19 cellular contexts compared by ENCODE assay signal in the genomic region with DNA sequence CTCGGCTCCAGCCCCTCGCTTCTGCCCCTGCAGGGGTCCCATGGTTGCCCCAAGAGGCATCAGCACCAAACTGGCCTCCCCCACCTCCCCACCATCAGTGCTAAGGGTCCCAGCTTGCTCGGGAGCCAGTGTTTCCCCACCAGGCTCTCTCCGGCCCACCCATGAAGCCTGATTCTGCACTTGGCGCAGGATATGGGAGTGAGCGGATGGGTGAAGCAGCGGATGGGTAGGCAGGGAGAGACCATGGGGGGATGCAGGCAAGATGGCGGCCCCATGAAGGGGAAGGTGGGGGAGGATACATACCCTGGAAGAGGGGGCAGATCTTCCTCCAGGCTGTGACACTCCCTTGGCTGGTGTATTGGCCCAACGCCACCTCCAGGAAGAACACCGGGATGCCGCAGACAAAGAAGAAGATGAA. TPM values are rescaled to one million over a fixed set of nuclear protein-coding genes. Genes with fewer than 3 reads are reported as not detected.
DNase-seq lines count a peak whose midpoint lies in the region; ATAC-seq and TF ChIP-seq lines count a peak whose summit lies in the region.
"Had no signal": no experiment of that assay in that cellular context is flagged by ENCODE, and none has a peak within 500 bp of the region (broad histone marks: within the 10 kb centered on the region; RNA-seq: fewer than 3 reads in every experiment).

No MANE protein-coding gene starts in this region.

- no peaks in the 10 kb centered on the region for H3K4me1 Mint-ChIP-seq in activated CD8-positive, alpha-beta T cell treated with anti-CD3 and anti-CD28 coated beads for 36 hours (ENCODE audit: low read depth)

- POLR2A ChIA-PET in A673 (lab: Charles Lee; ENCODE audit: low non-redundant PET) = no interaction called here
- POLR2A ChIA-PET in activated CD8-positive, alpha-beta T cell treated with anti-CD3 and anti-CD28 coated beads for 36 hours (lab: Charles Lee) = no interaction called here

- no TSS peak for BruUV-seq in A673 (replicated peaks; lab: Mats Ljungman, UMichigan)

- intact Hi-C loops in A673 (cut with micrococcal nuclease; ENCODE audit: unreplicated experiment) = no loop called here
- intact Hi-C loops in psoas muscle (cut with DNase I) = no loop called here
- intact Hi-C loops in activated CD8-positive, alpha-beta T cell treated with anti-CD3 and anti-CD28 coated beads for 36 hours (cut with micrococcal nuclease) = no loop called here

- CTCF ChIA-PET in A673 (lab: Charles Lee) = no interaction called here
- CTCF ChIA-PET in activated CD8-positive, alpha-beta T cell treated with anti-CD3 and anti-CD28 coated beads for 36 hours (lab: Charles Lee) = no interaction called here

- 81 to 85% (median 81%) methylated on average over 11 of the region's 11 CpGs for WGBS in psoas muscle, 3 donors

- H3K27ac Mint-ChIP-seq in activated CD8-positive, alpha-beta T cell treated with anti-CD3 and anti-CD28 coated beads for 36 hours = no peak overlapping the region
- H3K27ac Mint-ChIP-seq: activated T-helper 1 cell treated with anti-CD3 and anti-CD28 coated beads, Interleukin-12 subunit alpha, Interleukin-12 subunit beta, Interleukin-2, Interleukin-4 antibody, amounts not matched to agents 30 ng/mL and 10 ng/mL and 1 ng/mL, durations not matched to agents 14 hours and 24 hours and 36 hours; dendritic cell treated with granulocyte-macrophage colony-stimulating factor and Interleukin-4, amounts not matched to agents 40 ng/mL and 50 ng/mL, for 4 days had no signal

- peak overlapping the region; percentile 49 for H3K4me3 ChIP-seq in A673 (ENCODE audit: low read depth, low read length, poor library complexity, severe bottlenecking)
- peak overlapping the region; percentile 42 for H3K4me3 ChIP-seq in adipocyte (ENCODE audit: low read length)
- H3K4me3 ChIP-seq in iPS-18c (ENCODE audit: insufficient read depth, low read depth, low read length) = peak overlapping the region; percentile 64
- H3K4me3 ChIP-seq in psoas muscle = peak overlapping the region; percentile 65

- H3K27me3 ChIP-seq in A673 (replicated peaks; ENCODE audit: insufficient read depth, low read depth, low read length, poor library complexity) (peaks cover 45% of the 10 kb centered on the region), adipocyte (replicated peaks; ENCODE audit: control insufficient read depth, insufficient read depth, low read length) (peaks cover 41% of the 10 kb centered on the region), psoas muscle (ENCODE audit: insufficient read depth in 3 of 3, low read length in 2 of 3) (peaks cover 0 to 2% (median 0%) of the 10 kb centered on the region in 3 donors)

- H3K4me3 Mint-ChIP-seq in activated CD8-positive, alpha-beta T cell treated with anti-CD3 and anti-CD28 coated beads for 36 hours = no peak overlapping the region
- H3K4me3 Mint-ChIP-seq: activated T-helper 1 cell treated with anti-CD3 and anti-CD28 coated beads, Interleukin-12 subunit alpha, Interleukin-12 subunit beta, Interleukin-2, Interleukin-4 antibody, amounts not matched to agents 30 ng/mL and 10 ng/mL and 1 ng/mL, durations not matched to agents 14 hours and 24 hours and 36 hours had no signal

- no peak for TF ChIP-seq CTCF in A673 (conservative IDR thresholded peaks at IDR 0.05; ENCODE audit: low read depth, low read length)
- no peak for TF ChIP-seq CTCF in psoas muscle (IDR thresholded peaks at IDR 0.05)
- TF ChIP-seq CTCF in activated CD8-positive, alpha-beta T cell treated with anti-CD3 and anti-CD28 coated beads for 36 hours (IDR thresholded peaks at IDR 0.05) = no peak

- ATAC-seq in psoas muscle (no peak), GM18517 (IDR thresholded peaks at IDR 0.05; ENCODE audit: unreplicated experiment) (no peak)
- ATAC-seq in activated CD8-positive, alpha-beta T cell treated with anti-CD3 and anti-CD28 coated beads for 36 hours = no peak

- H3K9me3 ChIP-seq in A673 (ENCODE audit: low read depth, low read length, poor library complexity, severe bottlenecking) = no peaks in the 10 kb centered on the region
- H3K9me3 ChIP-seq in adipocyte (ENCODE audit: control insufficient read depth, low read length) = no peaks in the 10 kb centered on the region
- H3K9me3 ChIP-seq in iPS-18c (ENCODE audit: control insufficient read depth, insufficient read depth, low read length) = no peaks in the 10 kb centered on the region
- H3K9me3 ChIP-seq in psoas muscle = no peaks in the 10 kb centered on the region
- H3K9me3 ChIP-seq: MG63 had no signal

- H3K9me3 Mint-ChIP-seq in activated CD8-positive, alpha-beta T cell treated with anti-CD3 and anti-CD28 coated beads for 36 hours = no peaks in the 10 kb centered on the region
- H3K9me3 Mint-ChIP-seq: activated T-helper 1 cell treated with anti-CD3 and anti-CD28 coated beads, Interleukin-12 subunit alpha, Interleukin-12 subunit beta, Interleukin-2, Interleukin-4 antibody, amounts not matched to agents 30 ng/mL and 10 ng/mL and 1 ng/mL, durations not matched to agents 14 hours and 24 hours and 36 hours; dendritic cell treated with granulocyte-macrophage colony-stimulating factor and Interleukin-4, amounts not matched to agents 40 ng/mL and 50 ng/mL, for 4 days had no signal

- no peaks in the 10 kb centered on the region for H3K36me3 ChIP-seq in A673 (ENCODE audit: insufficient read depth, low read length, poor library complexity, severe bottlenecking)
- H3K36me3 ChIP-seq in adipocyte (ENCODE audit: control insufficient read depth, insufficient read depth, low read length, severe bottlenecking) = no peaks in the 10 kb centered on the region
- H3K36me3 ChIP-seq in psoas muscle (ENCODE audit: insufficient read depth in 1 of 2, low read depth in 1 of 2) = no peaks in the 10 kb centered on the region
- H3K36me3 ChIP-seq: MG63 had no signal

- H3K9ac ChIP-seq in adipocyte (ENCODE audit: low read length) = no peak overlapping the region

- H3K4me1 ChIP-seq in A673 (ENCODE audit: insufficient read depth, low read length, poor library complexity, severe bottlenecking) = no peaks in the 10 kb centered on the region
- H3K4me1 ChIP-seq in adipocyte (ENCODE audit: control insufficient read depth, insufficient read depth, low read length) = peaks cover 10% of the 10 kb centered on the region
- H3K4me1 ChIP-seq in psoas muscle = peaks cover 17% of the 10 kb centered on the region

- peaks cover 39% of the 10 kb centered on the region for H3K27me3 Mint-ChIP-seq in activated CD8-positive, alpha-beta T cell treated with anti-CD3 and anti-CD28 coated beads for 36 hours

- H3K36me3 Mint-ChIP-seq in activated CD8-positive, alpha-beta T cell treated with anti-CD3 and anti-CD28 coated beads for 36 hours (ENCODE audit: low read depth) = no peaks in the 10 kb centered on the region

- DNase-seq in A673 (ENCODE audit: low spot score) = no peak
- no peak for DNase-seq in adipocyte (ENCODE audit: low read depth)
- no peak for DNase-seq in psoas muscle
- DNase-seq in effector CD4-positive, alpha-beta T cell = no peak
- DNase-seq in activated CD8-positive, alpha-beta T cell treated with anti-CD3 and anti-CD28 coated beads for 36 hours = no peak
- DNase-seq in NCI-H2196 treated with DMSO at 0.1 percent for 48 hours (lab: John Stamatoyannopoulos, UW; ENCODE audit: unreplicated experiment) = no peak
- DNase-seq: activated CD4-positive, alpha-beta T cell treated with anti-CD3 and anti-CD28 coated beads, Interleukin-2, amount 50 U/mL, for 4 hours; COR-L47; GF-D8; stimulated activated CD8-positive, alpha-beta memory T cell treated with anti-CD3 and anti-CD28 coated beads, Interleukin-4, amount 100 ng/mL, for 48 hours had no signal

- H3K27ac ChIP-seq in A673 (ENCODE audit: low read depth, low read length, poor library complexity, severe bottlenecking) = no peak overlapping the region
- H3K27ac ChIP-seq in psoas muscle = no peak overlapping the region

RNA-seq across cellular contexts. Expression of a gene that starts 9.7 kb away (rescaled TPM):
- not detected in 2 replicates for total RNA-seq in A673 (2021)
- under 1 TPM; 0.30 to 0.90 (median 0.58) TPM for total RNA-seq in psoas muscle
- under 1 TPM; 0.07 to 0.30 (median 0.07) TPM for polyA plus RNA-seq in psoas muscle
- not detected for total RNA-seq in activated CD8-positive, alpha-beta T cell treated with anti-CD3 and anti-CD28 coated beads for 36 hours
- total RNA-seq: activated T-helper 1 cell treated with anti-CD3 and anti-CD28 coated beads, Interleukin-12 subunit alpha, Interleukin-12 subunit beta, Interleukin-2, Interleukin-4 antibody, amounts not matched to agents 30 ng/mL and 10 ng/mL and 1 ng/mL, durations not matched to agents 14 hours and 24 hours and 36 hours; HT-29; pulmonary artery endothelial cell had no signal

RNA-seq across cellular contexts. Expression of a gene that starts 58.4 kb away (rescaled TPM):
- total RNA-seq in A673 (2021) = not detected in 2 replicates
- total RNA-seq in psoas muscle = 1 to 10 TPM in 1 of 4 donors, under 1 TPM in 2, not detected in 1; 0.47 to 1.6 (median 0.53) TPM
- polyA plus RNA-seq in psoas muscle = under 1 TPM; 0.07 to 0.52 (median 0.08) TPM
- total RNA-seq in activated CD8-positive, alpha-beta T cell treated with anti-CD3 and anti-CD28 coated beads for 36 hours = not detected
- total RNA-seq: HT-29, mesenteric fat pad, pulmonary artery endothelial cell had no signal
- polyA plus RNA-seq: AG04450 had no signal
